Comparison of ENCODE assay signal across 27 cellular contexts in the genomic region with DNA sequence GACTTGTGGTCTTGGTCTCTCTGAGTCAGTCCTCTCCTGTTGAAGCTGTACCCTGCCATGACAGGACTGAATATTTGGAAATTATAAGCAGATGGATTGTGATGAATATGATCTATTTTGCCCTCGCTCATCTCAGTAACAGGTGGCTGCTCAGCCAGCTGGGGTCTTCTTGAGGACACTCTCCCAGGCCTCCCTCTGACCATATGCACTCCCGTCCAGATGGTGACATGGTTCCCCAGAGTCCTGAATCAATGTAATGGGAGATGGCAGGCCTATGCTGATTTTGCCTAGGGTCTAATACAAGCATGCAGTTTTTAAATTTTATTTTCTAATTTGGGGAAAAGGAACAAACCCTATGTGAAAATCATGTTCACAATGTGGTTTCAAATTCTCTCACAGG.
"Had no signal": no experiment of that assay in that cellular context is flagged by ENCODE, and none has a peak within 500 bp of the region (broad histone marks: within the 10 kb centered on the region; RNA-seq: fewer than 3 reads in every experiment).

No MANE protein-coding gene starts in this region.

- H3K27ac Mint-ChIP-seq: activated B cell treated with CpG ODN at 0.5 μM for 24 hours; activated CD4-positive, alpha-beta T cell treated with anti-CD3 and anti-CD28 coated beads for 36 hours; activated CD8-positive, alpha-beta T cell treated with anti-CD3 and anti-CD28 coated beads, Interleukin-2, amount 10 ng/mL, durations not matched to agents 7 days and 5 days; activated naive CD8-positive, alpha-beta T cell; activated T-cell treated with anti-CD3 and anti-CD28 coated beads, Interleukin-2, amount 50 U/mL, for 72 hours; immature natural killer cell; nephron progenitor cell; progenitor cell of endocrine pancreas; stimulated activated effector memory CD8-positive, alpha-beta T cell treated with anti-CD3 and anti-CD28 coated beads, Interleukin-12 subunit alpha, Interleukin-12 subunit beta, amount 100 ng/mL, for 72 hours; stimulated activated naive CD8-positive, alpha-beta T cell treated with anti-CD3 and anti-CD28 coated beads, Interleukin-15, Interleukin-2, amounts not matched to agents 100 ng/mL and 50 ng/mL, for 24 hours; type B pancreatic cell had no signal

- H3K9me3 Mint-ChIP-seq: activated B cell treated with CpG ODN at 0.5 μM for 24 hours; nephron progenitor cell; stimulated activated effector memory CD8-positive, alpha-beta T cell treated with anti-CD3 and anti-CD28 coated beads, Interleukin-12 subunit alpha, Interleukin-12 subunit beta, amount 100 ng/mL, for 72 hours; stimulated activated naive CD8-positive, alpha-beta T cell treated with anti-CD3 and anti-CD28 coated beads, Interleukin-15, Interleukin-2, amounts not matched to agents 100 ng/mL and 50 ng/mL, for 24 hours; type B pancreatic cell had no signal

- H3K4me1 Mint-ChIP-seq: activated B cell treated with CpG ODN at 0.5 μM for 24 hours; activated CD4-positive, alpha-beta T cell treated with anti-CD3 and anti-CD28 coated beads for 36 hours; immature natural killer cell; stimulated activated effector memory CD8-positive, alpha-beta T cell treated with anti-CD3 and anti-CD28 coated beads, Interleukin-12 subunit alpha, Interleukin-12 subunit beta, amount 100 ng/mL, for 72 hours had no signal

- H3K4me3 Mint-ChIP-seq: activated B cell treated with CpG ODN at 0.5 μM for 24 hours; activated CD4-positive, alpha-beta T cell treated with anti-CD3 and anti-CD28 coated beads for 36 hours; activated CD8-positive, alpha-beta T cell treated with anti-CD3 and anti-CD28 coated beads, Interleukin-2, amount 10 ng/mL, durations not matched to agents 7 days and 5 days; activated naive CD8-positive, alpha-beta T cell; activated T-cell treated with anti-CD3 and anti-CD28 coated beads, Interleukin-2, amount 50 U/mL, for 72 hours; immature natural killer cell; nephron progenitor cell; stimulated activated effector memory CD8-positive, alpha-beta T cell treated with anti-CD3 and anti-CD28 coated beads, Interleukin-12 subunit alpha, Interleukin-12 subunit beta, amount 100 ng/mL, for 72 hours; stimulated activated naive CD8-positive, alpha-beta T cell treated with anti-CD3 and anti-CD28 coated beads, Interleukin-15, Interleukin-2, amounts not matched to agents 100 ng/mL and 50 ng/mL, for 24 hours; type B pancreatic cell had no signal

- H3K36me3 Mint-ChIP-seq: activated naive CD8-positive, alpha-beta T cell; immature natural killer cell; stimulated activated effector memory CD8-positive, alpha-beta T cell treated with anti-CD3 and anti-CD28 coated beads, Interleukin-12 subunit alpha, Interleukin-12 subunit beta, amount 100 ng/mL, for 72 hours; type B pancreatic cell had no signal

- H3K27me3 Mint-ChIP-seq: activated B cell treated with CpG ODN at 0.5 μM for 24 hours; activated CD4-positive, alpha-beta T cell treated with anti-CD3 and anti-CD28 coated beads for 36 hours; progenitor cell of endocrine pancreas; stimulated activated naive CD8-positive, alpha-beta T cell treated with anti-CD3 and anti-CD28 coated beads, Interleukin-15, Interleukin-2, amounts not matched to agents 100 ng/mL and 50 ng/mL, for 24 hours; type B pancreatic cell had no signal

- DNase-seq: activated B cell treated with CpG ODN at 0.5 μM for 24 hours; activated CD4-positive, alpha-beta T cell treated with anti-CD3 and anti-CD28 coated beads for 36 hours; activated CD8-positive, alpha-beta T cell treated with anti-CD3 and anti-CD28 coated beads, Interleukin-2, amount 10 ng/mL, durations not matched to agents 7 days and 5 days; activated naive CD4-positive, alpha-beta T cell; activated T-cell treated with anti-CD3 and anti-CD28 coated beads for 4 hours; activated T-cell treated with anti-CD3 and anti-CD28 coated beads, Interleukin-2, amount 50 U/mL, for 72 hours; anterior cingulate cortex; brain microvascular endothelial cell; cortex of kidney; head of caudate nucleus; hippocampal formation; immature natural killer cell; kidney; left colon; mammary epithelial cell; nephron progenitor cell; ovary; small intestine; stimulated activated CD4-positive, alpha-beta T cell treated with anti-CD3 and anti-CD28 coated beads, Interleukin-4, amount 100 ng/mL, for 24 hours; substantia nigra; T-helper 2 cell; uterus had no signal
